In genomic region chr16:16030449-16030848, GRCh38 we compare ENCODE assay signal across 18 cellular contexts.
"Had no signal": no experiment of that assay in that cellular context is flagged by ENCODE, and none has a peak within 500 bp of the region (broad histone marks: within the 10 kb centered on the region; RNA-seq: fewer than 3 reads in every experiment).

No MANE protein-coding gene starts in this region.

- ATAC-seq: activated T-cell treated with anti-CD3 and anti-CD28 coated beads, Interleukin-2, amount 50 U/mL, for 72 hours had no signal

- DNase-seq: activated CD4-positive, alpha-beta T cell treated with anti-CD3 and anti-CD28 coated beads, Interleukin-2, amount 50 U/mL, for 1 hour; activated CD4-positive, CD25-positive, alpha-beta regulatory T cell treated with anti-CD3 and anti-CD28 coated beads, Interleukin-2, amount 50 U/mL, for 72 hours; activated CD8-positive, alpha-beta memory T cell treated with anti-CD3 and anti-CD28 coated beads, Interleukin-2, amount 50 U/mL, for 48 hours; activated effector memory CD4-positive, alpha-beta T cell treated with anti-CD3 and anti-CD28 coated beads, Interleukin-2, amount 50 U/mL, for 16 hours; activated T-cell treated with anti-CD3 and anti-CD28 coated beads, Interleukin-2, amount 50 U/mL, for 72 hours; cerebellar nuclear complex; cortex of kidney; erythroblast; heart right ventricle; left ventricle myocardium superior; nephron progenitor cell; nucleus accumbens; stimulated activated CD4-positive, alpha-beta T cell treated with anti-CD3 and anti-CD28 coated beads, Interleukin-12 subunit alpha, Interleukin-12 subunit beta, amount 100 ng/mL, for 4 hours; stimulated activated CD4-positive, alpha-beta T cell treated with anti-CD3 and anti-CD28 coated beads, Interleukin-1b, Interleukin-23, amount 100 ng/mL, for 48 hours; stimulated activated CD8-positive, alpha-beta memory T cell treated with anti-CD3 and anti-CD28 coated beads, Interleukin-4, amount 100 ng/mL, for 48 hours; stimulated activated naive CD4-positive, alpha-beta T cell treated with Interleukin-2 at 50 U/mL for 16 hours; T-helper 2 cell had no signal

- H3K27ac ChIP-seq: VCaP had no signal

- H3K9me3 ChIP-seq: heart right ventricle had no signal

- H3K4me3 ChIP-seq: heart right ventricle had no signal

- H3K27me3 ChIP-seq: heart right ventricle had no signal
